Comparison of ENCODE assay signal across 1 cellular context in genomic region chr2:164569334-164569733, GRCh38.
A peak's percentile ranks its signal among the peaks of the same experiment; 100 is the strongest.
TF ChIP-seq lines count a peak whose summit lies in the region.

No MANE protein-coding gene starts in this region.

TF ChIP-seq in liver, 16 proteins besides CTCF, POLR2A, EP300 and RAD21:
- TF ChIP-seq, protein P1, sequence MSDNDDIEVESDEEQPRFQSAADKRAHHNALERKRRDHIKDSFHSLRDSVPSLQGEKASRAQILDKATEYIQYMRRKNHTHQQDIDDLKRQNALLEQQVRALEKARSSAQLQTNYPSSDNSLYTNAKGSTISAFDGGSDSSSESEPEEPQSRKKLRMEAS (IDR thresholded peaks at IDR 0.05): no peak
- peak; percentile 38 for TF ChIP-seq YY1 (IDR thresholded peaks at IDR 0.05)
